In the genomic region with DNA sequence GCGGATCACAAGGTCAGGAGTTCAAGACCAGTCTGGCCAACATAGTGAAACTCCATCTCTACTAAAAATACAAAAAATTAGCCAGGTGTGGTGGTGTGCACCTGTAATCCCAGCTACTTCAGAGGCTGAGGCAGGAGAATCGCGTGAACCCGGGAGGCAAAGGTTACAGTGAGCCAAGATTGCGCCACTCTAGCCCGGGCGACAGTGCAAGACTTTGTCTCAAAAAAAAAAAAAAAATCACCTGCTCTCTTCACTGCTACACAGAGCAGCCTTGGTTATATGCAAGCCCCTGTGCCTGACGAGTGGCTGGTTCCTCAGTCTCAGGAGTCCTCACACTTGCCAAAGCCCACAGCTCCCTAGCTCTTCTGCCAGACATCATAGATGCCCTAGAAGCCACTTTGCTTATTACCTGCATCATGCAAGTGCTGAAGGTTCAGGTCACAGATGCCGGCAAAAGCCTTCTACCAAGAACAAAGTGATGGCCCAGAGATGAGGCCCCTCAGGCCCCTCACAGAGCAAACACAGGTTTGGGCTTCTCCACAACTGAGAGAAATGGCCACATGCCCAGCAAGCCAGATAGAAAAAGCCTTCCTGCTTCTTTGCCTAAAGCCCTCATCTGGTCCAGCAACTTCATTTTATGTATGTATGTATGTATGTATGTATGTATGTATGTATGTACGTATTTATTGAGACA, we compare ENCODE assay signal across 1 cellular context.
A peak's percentile ranks its signal among the peaks of the same experiment; 100 is the strongest.
TF ChIP-seq lines count a peak whose summit lies in the region.

No MANE protein-coding gene starts in this region.

TF ChIP-seq in HepG2, 621 proteins besides CTCF, POLR2A, EP300 and RAD21 (continued from another document and continues in another):
- TF ChIP-seq IRF9 (CRISPR knock-in tag; IDR thresholded peaks at IDR 0.05; ENCODE audit: borderline replicate concordance) (no peak), HMGA1 (CRISPR knock-in tag; conservative IDR thresholded peaks at IDR 0.05) (no peak), ZBTB38 (CRISPR knock-in tag; IDR thresholded peaks at IDR 0.05) (no peak), ZNF792 (CRISPR knock-in tag; IDR thresholded peaks at IDR 0.05) (no peak), REXO4 (CRISPR knock-in tag; IDR thresholded peaks at IDR 0.05; ENCODE audit: borderline replicate concordance) (no peak), ZNF562 (CRISPR knock-in tag; IDR thresholded peaks at IDR 0.05; ENCODE audit: borderline replicate concordance) (no peak), ZNF441 (CRISPR knock-in tag; IDR thresholded peaks at IDR 0.05; ENCODE audit: borderline replicate concordance) (no peak), PATZ1 (CRISPR knock-in tag; IDR thresholded peaks at IDR 0.05) (peak; percentile 20; the same call in 1 of the 2 replicates), NR2C2 (CRISPR knock-in tag; IDR thresholded peaks at IDR 0.05; ENCODE audit: borderline replicate concordance) (peak; percentile 70), ZNF704 (CRISPR knock-in tag; IDR thresholded peaks at IDR 0.05; ENCODE audit: borderline replicate concordance) (no peak), REL (CRISPR knock-in tag; conservative IDR thresholded peaks at IDR 0.05) (no peak), ZNF143 (CRISPR knock-in tag; IDR thresholded peaks at IDR 0.05) (no peak), SOX13 (IDR thresholded peaks at IDR 0.05) (no peak), SOX13 (CRISPR knock-in tag; conservative IDR thresholded peaks at IDR 0.05 in 1 of 2, IDR thresholded peaks at IDR 0.05 in 1 of 2) (peak in 1 of 2 experiments; percentile 8; a peak in 1 of 4 replicates), YEATS2 (CRISPR knock-in tag; IDR thresholded peaks at IDR 0.05; ENCODE audit: borderline replicate concordance) (no peak), RXRB (CRISPR knock-in tag; IDR thresholded peaks at IDR 0.05; ENCODE audit: borderline replicate concordance) (no peak), ZNF598 (CRISPR knock-in tag; IDR thresholded peaks at IDR 0.05; ENCODE audit: borderline replicate concordance) (no peak)
- TF ChIP-seq, protein P1, sequence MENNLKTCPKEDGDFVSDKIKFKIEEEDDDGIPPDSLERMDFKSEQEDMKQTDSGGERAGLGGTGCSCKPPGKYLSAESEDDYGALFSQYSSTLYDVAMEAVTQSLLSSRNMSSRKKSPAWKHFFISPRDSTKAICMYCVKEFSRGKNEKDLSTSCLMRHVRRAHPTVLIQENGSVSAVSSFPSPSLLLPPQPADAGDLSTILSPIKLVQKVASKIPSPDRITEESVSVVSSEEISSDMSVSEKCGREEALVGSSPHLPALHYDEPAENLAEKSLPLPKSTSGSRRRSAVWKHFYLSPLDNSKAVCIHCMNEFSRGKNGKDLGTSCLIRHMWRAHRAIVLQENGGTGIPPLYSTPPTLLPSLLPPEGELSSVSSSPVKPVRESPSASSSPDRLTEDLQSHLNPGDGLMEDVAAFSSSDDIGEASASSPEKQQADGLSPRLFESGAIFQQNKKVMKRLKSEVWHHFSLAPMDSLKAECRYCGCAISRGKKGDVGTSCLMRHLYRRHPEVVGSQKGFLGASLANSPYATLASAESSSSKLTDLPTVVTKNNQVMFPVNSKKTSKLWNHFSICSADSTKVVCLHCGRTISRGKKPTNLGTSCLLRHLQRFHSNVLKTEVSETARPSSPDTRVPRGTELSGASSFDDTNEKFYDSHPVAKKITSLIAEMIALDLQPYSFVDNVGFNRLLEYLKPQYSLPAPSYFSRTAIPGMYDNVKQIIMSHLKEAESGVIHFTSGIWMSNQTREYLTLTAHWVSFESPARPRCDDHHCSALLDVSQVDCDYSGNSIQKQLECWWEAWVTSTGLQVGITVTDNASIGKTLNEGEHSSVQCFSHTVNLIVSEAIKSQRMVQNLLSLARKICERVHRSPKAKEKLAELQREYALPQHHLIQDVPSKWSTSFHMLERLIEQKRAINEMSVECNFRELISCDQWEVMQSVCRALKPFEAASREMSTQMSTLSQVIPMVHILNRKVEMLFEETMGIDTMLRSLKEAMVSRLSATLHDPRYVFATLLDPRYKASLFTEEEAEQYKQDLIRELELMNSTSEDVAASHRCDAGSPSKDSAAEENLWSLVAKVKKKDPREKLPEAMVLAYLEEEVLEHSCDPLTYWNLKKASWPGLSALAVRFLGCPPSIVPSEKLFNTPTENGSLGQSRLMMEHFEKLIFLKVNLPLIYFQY (CRISPR knock-in tag; IDR thresholded peaks at IDR 0.05; ENCODE audit: borderline replicate concordance): no peak
- TF ChIP-seq, protein P2, sequence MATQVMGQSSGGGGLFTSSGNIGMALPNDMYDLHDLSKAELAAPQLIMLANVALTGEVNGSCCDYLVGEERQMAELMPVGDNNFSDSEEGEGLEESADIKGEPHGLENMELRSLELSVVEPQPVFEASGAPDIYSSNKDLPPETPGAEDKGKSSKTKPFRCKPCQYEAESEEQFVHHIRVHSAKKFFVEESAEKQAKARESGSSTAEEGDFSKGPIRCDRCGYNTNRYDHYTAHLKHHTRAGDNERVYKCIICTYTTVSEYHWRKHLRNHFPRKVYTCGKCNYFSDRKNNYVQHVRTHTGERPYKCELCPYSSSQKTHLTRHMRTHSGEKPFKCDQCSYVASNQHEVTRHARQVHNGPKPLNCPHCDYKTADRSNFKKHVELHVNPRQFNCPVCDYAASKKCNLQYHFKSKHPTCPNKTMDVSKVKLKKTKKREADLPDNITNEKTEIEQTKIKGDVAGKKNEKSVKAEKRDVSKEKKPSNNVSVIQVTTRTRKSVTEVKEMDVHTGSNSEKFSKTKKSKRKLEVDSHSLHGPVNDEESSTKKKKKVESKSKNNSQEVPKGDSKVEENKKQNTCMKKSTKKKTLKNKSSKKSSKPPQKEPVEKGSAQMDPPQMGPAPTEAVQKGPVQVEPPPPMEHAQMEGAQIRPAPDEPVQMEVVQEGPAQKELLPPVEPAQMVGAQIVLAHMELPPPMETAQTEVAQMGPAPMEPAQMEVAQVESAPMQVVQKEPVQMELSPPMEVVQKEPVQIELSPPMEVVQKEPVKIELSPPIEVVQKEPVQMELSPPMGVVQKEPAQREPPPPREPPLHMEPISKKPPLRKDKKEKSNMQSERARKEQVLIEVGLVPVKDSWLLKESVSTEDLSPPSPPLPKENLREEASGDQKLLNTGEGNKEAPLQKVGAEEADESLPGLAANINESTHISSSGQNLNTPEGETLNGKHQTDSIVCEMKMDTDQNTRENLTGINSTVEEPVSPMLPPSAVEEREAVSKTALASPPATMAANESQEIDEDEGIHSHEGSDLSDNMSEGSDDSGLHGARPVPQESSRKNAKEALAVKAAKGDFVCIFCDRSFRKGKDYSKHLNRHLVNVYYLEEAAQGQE (IDR thresholded peaks at IDR 0.05; ENCODE audit: borderline replicate concordance in 1 of 2, low read depth in 1 of 2, low read length in 2 of 2): no peak
- TF ChIP-seq, protein P3, sequence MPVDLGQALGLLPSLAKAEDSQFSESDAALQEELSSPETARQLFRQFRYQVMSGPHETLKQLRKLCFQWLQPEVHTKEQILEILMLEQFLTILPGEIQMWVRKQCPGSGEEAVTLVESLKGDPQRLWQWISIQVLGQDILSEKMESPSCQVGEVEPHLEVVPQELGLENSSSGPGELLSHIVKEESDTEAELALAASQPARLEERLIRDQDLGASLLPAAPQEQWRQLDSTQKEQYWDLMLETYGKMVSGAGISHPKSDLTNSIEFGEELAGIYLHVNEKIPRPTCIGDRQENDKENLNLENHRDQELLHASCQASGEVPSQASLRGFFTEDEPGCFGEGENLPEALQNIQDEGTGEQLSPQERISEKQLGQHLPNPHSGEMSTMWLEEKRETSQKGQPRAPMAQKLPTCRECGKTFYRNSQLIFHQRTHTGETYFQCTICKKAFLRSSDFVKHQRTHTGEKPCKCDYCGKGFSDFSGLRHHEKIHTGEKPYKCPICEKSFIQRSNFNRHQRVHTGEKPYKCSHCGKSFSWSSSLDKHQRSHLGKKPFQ (CRISPR knock-in tag; IDR thresholded peaks at IDR 0.05; ENCODE audit: insufficient replicate concordance): no peak
- TF ChIP-seq, protein P4, sequence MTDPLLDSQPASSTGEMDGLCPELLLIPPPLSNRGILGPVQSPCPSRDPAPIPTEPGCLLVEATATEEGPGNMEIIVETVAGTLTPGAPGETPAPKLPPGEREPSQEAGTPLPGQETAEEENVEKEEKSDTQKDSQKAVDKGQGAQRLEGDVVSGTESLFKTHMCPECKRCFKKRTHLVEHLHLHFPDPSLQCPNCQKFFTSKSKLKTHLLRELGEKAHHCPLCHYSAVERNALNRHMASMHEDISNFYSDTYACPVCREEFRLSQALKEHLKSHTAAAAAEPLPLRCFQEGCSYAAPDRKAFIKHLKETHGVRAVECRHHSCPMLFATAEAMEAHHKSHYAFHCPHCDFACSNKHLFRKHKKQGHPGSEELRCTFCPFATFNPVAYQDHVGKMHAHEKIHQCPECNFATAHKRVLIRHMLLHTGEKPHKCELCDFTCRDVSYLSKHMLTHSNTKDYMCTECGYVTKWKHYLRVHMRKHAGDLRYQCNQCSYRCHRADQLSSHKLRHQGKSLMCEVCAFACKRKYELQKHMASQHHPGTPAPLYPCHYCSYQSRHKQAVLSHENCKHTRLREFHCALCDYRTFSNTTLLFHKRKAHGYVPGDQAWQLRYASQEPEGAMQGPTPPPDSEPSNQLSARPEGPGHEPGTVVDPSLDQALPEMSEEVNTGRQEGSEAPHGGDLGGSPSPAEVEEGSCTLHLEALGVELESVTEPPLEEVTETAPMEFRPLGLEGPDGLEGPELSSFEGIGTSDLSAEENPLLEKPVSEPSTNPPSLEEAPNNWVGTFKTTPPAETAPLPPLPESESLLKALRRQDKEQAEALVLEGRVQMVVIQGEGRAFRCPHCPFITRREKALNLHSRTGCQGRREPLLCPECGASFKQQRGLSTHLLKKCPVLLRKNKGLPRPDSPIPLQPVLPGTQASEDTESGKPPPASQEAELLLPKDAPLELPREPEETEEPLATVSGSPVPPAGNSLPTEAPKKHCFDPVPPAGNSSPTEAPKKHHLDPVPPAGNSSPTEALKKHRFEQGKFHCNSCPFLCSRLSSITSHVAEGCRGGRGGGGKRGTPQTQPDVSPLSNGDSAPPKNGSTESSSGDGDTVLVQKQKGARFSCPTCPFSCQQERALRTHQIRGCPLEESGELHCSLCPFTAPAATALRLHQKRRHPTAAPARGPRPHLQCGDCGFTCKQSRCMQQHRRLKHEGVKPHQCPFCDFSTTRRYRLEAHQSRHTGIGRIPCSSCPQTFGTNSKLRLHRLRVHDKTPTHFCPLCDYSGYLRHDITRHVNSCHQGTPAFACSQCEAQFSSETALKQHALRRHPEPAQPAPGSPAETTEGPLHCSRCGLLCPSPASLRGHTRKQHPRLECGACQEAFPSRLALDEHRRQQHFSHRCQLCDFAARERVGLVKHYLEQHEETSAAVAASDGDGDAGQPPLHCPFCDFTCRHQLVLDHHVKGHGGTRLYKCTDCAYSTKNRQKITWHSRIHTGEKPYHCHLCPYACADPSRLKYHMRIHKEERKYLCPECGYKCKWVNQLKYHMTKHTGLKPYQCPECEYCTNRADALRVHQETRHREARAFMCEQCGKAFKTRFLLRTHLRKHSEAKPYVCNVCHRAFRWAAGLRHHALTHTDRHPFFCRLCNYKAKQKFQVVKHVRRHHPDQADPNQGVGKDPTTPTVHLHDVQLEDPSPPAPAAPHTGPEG (CRISPR knock-in tag; IDR thresholded peaks at IDR 0.05): no peak
